11 cellular contexts compared by ENCODE assay signal in the genomic region with DNA sequence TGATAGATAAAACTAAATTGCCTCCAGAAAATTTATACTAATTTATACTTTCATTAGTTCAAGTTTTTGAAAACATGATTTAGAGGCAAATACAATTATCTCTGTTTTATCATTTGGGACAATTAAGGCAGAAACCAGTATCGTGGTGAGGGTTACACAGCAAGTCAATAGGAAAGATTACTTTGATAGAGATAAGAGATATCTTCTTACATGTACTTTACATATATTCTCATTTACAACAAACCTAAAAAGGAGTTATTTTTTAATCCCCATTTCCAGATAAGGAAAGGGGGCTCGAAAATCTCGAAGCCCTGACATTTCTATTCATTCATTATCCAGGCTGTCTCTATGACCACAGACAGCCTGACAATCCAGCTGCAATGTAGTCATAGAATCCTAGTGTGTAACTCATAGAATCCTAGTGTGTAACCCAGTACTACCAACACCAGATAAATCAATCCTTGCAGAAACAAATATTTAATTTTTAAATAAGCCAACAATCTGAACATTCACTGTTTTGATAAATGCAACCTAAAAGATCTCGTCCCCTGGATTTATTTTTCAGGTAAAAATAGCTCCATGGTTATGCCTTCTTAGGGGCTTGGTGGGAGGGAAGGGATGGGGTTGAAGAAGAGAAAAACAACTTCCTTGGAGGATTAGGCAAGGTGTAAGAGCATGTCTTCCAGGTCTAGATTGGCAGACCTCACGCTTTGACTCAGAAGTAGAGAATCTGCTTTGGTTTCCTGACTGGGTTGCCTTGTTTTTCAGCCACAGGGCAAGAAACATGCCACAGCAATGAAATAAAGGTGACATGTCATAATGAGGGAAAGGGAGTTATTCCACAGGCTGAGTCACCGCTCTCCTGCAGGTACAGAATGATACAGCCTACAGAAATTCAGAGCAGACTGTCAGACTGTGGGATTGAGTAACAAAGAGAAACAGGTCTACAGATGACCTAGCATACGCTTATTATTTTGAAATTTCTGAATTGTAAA. TPM values are rescaled to one million over a fixed set of nuclear protein-coding genes. Genes with fewer than 3 reads are reported as not detected.
DNase-seq lines count a peak whose midpoint lies in the region; ATAC-seq and TF ChIP-seq lines count a peak whose summit lies in the region.
"Had no signal": no experiment of that assay in that cellular context is flagged by ENCODE, and none has a peak within 500 bp of the region (broad histone marks: within the 10 kb centered on the region; RNA-seq: fewer than 3 reads in every experiment).

No MANE protein-coding gene starts in this region.

- no peak for TF ChIP-seq POLR2A in erythroblast (IDR thresholded peaks at IDR 0.05; ENCODE audit: low read length)

- TF ChIP-seq CTCF in epithelial cell of proximal tubule (conservative IDR thresholded peaks at IDR 0.05; ENCODE audit: low read depth, low read length): no peak
- no peak for TF ChIP-seq CTCF in psoas muscle (IDR thresholded peaks at IDR 0.05)

- DNase-seq in GM04504 (ENCODE audit: low read depth) (peak; percentile 51), NCI-H460 (ENCODE audit: extremely low read depth, low read depth) (peak; percentile 54), epithelial cell of proximal tubule (ENCODE audit: low read depth) (peak; percentile 98), psoas muscle (no peak), pons (ENCODE audit: low spot score) (no peak), NCI-H526 treated with DMSO at 0.1 percent for 48 hours (lab: John Stamatoyannopoulos, UW) (no peak), erythroblast (lab: John Stamatoyannopoulos, UW) (no peak)
- DNase-seq: naive B cell, NCI-H2081 had no signal

- WGBS in psoas muscle, 3 donors: 81 to 85% (median 82%) methylated on average over 7 of the region's 7 CpGs

- H3K4me1 ChIP-seq in psoas muscle: peaks cover 25% of the 10 kb centered on the region

- H3K4me3 ChIP-seq in epithelial cell of proximal tubule (ENCODE audit: low read depth, low read length): no peak overlapping the region
- no peak overlapping the region for H3K4me3 ChIP-seq in psoas muscle

- H3K27ac ChIP-seq in psoas muscle: peak overlapping the region; percentile 79

- no peaks in the 10 kb centered on the region for H3K27me3 ChIP-seq in psoas muscle (ENCODE audit: insufficient read depth in 3 of 3, low read length in 2 of 3)

- intact Hi-C loops in psoas muscle (cut with DNase I): no loop called here

- H3K9me3 ChIP-seq in psoas muscle: no peaks in the 10 kb centered on the region

- no peaks in the 10 kb centered on the region for H3K36me3 ChIP-seq in psoas muscle (ENCODE audit: insufficient read depth in 1 of 2, low read depth in 1 of 2)

- ATAC-seq in psoas muscle (peak; percentile 77 to 94 (median 89)), HG03457 (IDR thresholded peaks at IDR 0.05; ENCODE audit: unreplicated experiment) (no peak)
- ATAC-seq: WTC11 had no signal

RNA-seq across cellular contexts. Expression of gene IRF2BP2, which starts 45.6 kb away (rescaled TPM):
- 64.1 and 83.1 TPM in 2 replicates for total RNA-seq in NCI-H460 (2014; rRNA removed; shearing (Covaris generic))
- polyA plus RNA-seq in NCI-H460 (2014; cell fraction: nucleus; rRNA removed): 24.1 and 34.2 TPM in 2 replicates
- total RNA-seq in epithelial cell of proximal tubule (45.6 and 70.5 TPM in 2 replicates), psoas muscle (100 to 1,000 TPM in 1 of 4 donors, 10 to 100 TPM in 3; 73.4 to 116 (median 87.8) TPM)
- polyA plus RNA-seq in psoas muscle: 10 to 100 TPM; 53.6 to 63.6 (median 56.4) TPM

Comparison
In these comparisons a context has a peak if more than half of its experiments do, and no peak if none do; other contexts are left out.
1. DNase-seq: peak in GM04504 (single experiment), NCI-H460 (single experiment) and epithelial cell of proximal tubule (single experiment); none in psoas muscle (0 of 2), pons (single experiment), NCI-H526 treated with DMSO at 0.1 percent for 48 hours (single experiment) and erythroblast (0 of 2).